Comparison of ENCODE assay signal across 10 cellular contexts in genomic region chr16:56477096-56477878, GRCh38. TPM values are rescaled to one million over a fixed set of nuclear protein-coding genes. Genes with fewer than 3 reads are reported as not detected.
DNase-seq lines count a peak whose midpoint lies in the region; ATAC-seq, FAIRE-seq and TF ChIP-seq lines count a peak whose summit lies in the region.
"Had no signal": no experiment of that assay in that cellular context is flagged by ENCODE, and none has a peak within 500 bp of the region (broad histone marks: within the 10 kb centered on the region; RNA-seq: fewer than 3 reads in every experiment).

No MANE protein-coding gene starts in this region.

- peak; percentile 24 to 34 for ATAC-seq in gastrocnemius medialis
- no peak for ATAC-seq in stimulated activated memory B cell treated with anti-CD40 and anti-IgM and Interleukin-4, amounts not matched to agents 10 μg/mL and 1 μg/mL and 100 μg/mL, for 72 hours

- H3K36me3 ChIP-seq in gastrocnemius medialis = peaks cover 0 to 49% of the 10 kb centered on the region in 2 donors

- H3K9me3 Mint-ChIP-seq in stimulated activated memory B cell treated with anti-CD40 and anti-IgM and Interleukin-4, amounts not matched to agents 10 μg/mL and 1 μg/mL and 100 μg/mL, for 72 hours = no peaks in the 10 kb centered on the region

- H3K4me3 Mint-ChIP-seq in stimulated activated memory B cell treated with anti-CD40 and anti-IgM and Interleukin-4, amounts not matched to agents 10 μg/mL and 1 μg/mL and 100 μg/mL, for 72 hours = no peak overlapping the region

- in situ Hi-C loops in gastrocnemius medialis (cut with MboI; ENCODE audit: low sequenced_read_pairs in 4 of 4) = no loop called here

- H3K27ac Mint-ChIP-seq in stimulated activated memory B cell treated with anti-CD40 and anti-IgM and Interleukin-4, amounts not matched to agents 10 μg/mL and 1 μg/mL and 100 μg/mL, for 72 hours = no peak overlapping the region

- H3K27ac ChIP-seq in dorsolateral prefrontal cortex = peak overlapping the region in 46 of 59 donors; percentile 4 to 73 (median 53)
- peak overlapping the region; percentile 92 to 98 (median 94) for H3K27ac ChIP-seq in gastrocnemius medialis

- H3K27me3 ChIP-seq in dorsolateral prefrontal cortex (no peaks in the 10 kb centered on the region), gastrocnemius medialis (no peaks in the 10 kb centered on the region)

- no peak for TF ChIP-seq CTCF in dorsolateral prefrontal cortex (IDR thresholded peaks at IDR 0.05 in 54 of 56, conservative IDR thresholded peaks at IDR 0.05 in 2 of 56; ENCODE audit: low read depth in 1 of 56, partially characterized antibody in 56 of 56)
- TF ChIP-seq CTCF in gastrocnemius medialis (IDR thresholded peaks at IDR 0.05 in 4 of 5, conservative IDR thresholded peaks at IDR 0.05 in 1 of 5) = no peak

- H3K4me1 Mint-ChIP-seq in stimulated activated memory B cell treated with anti-CD40 and anti-IgM and Interleukin-4, amounts not matched to agents 10 μg/mL and 1 μg/mL and 100 μg/mL, for 72 hours = no peaks in the 10 kb centered on the region

- intact Hi-C loops in dorsolateral prefrontal cortex (cut with DNase I) (no loop called here), gastrocnemius medialis (cut with DNase I; ENCODE audit: low total_unique reads) (no loop called here)

- TF ChIP-seq POLR2A in gastrocnemius medialis (IDR thresholded peaks at IDR 0.05) = no peak

- no peaks in the 10 kb centered on the region for H3K27me3 Mint-ChIP-seq in stimulated activated memory B cell treated with anti-CD40 and anti-IgM and Interleukin-4, amounts not matched to agents 10 μg/mL and 1 μg/mL and 100 μg/mL, for 72 hours

- DNase-seq in NOMO-1 treated with DMSO at 0.1 percent for 48 hours (lab: John Stamatoyannopoulos, UW; ENCODE audit: unreplicated experiment) = peak; percentile 24
- DNase-seq in NOMO-1 treated with dmso at 0.1 percent for 144 hours (lab: John Stamatoyannopoulos, UW; ENCODE audit: unreplicated experiment) = no peak
- DNase-seq in RCC 7860 (ENCODE audit: low spot score) = peak; percentile 70
- no peak for DNase-seq in dorsolateral prefrontal cortex
- DNase-seq in gastrocnemius medialis = peak in 1 of 2 donors; percentile 49
- no peak for DNase-seq in OCI-M2 (lab: John Stamatoyannopoulos, UW; ENCODE audit: unreplicated experiment)
- DNase-seq in NCI-H2171 (lab: John Stamatoyannopoulos, UW) = no peak
- DNase-seq: NCI-H1694 had no signal

- H3K9me3 ChIP-seq in gastrocnemius medialis = no peaks in the 10 kb centered on the region

- H3K4me1 ChIP-seq in gastrocnemius medialis = peaks cover 30 to 40% of the 10 kb centered on the region in 2 donors

- H3K4me3 ChIP-seq in dorsolateral prefrontal cortex (no peak overlapping the region), gastrocnemius medialis (no peak overlapping the region)

- H3K36me3 Mint-ChIP-seq in stimulated activated memory B cell treated with anti-CD40 and anti-IgM and Interleukin-4, amounts not matched to agents 10 μg/mL and 1 μg/mL and 100 μg/mL, for 72 hours = peaks cover 56% of the 10 kb centered on the region

- peak; percentile 90 for FAIRE-seq in RCC 7860 (lab: Jason Lieb, UNC)
- FAIRE-seq: A204.1 had no signal

RNA-seq across cellular contexts. Expression of gene OGFOD1, which starts 25.9 kb away (rescaled TPM):
- total RNA-seq in dorsolateral prefrontal cortex (10 to 100 TPM; 22.7 to 51.6 (median 35.8) TPM), gastrocnemius medialis (100 to 1,000 TPM in 1 of 4 donors, 10 to 100 TPM in 3; 86.1 to 115 (median 92.9) TPM)

RNA-seq across cellular contexts. Expression of gene NUDT21, which starts 26.2 kb away (rescaled TPM):
- 100 to 1,000 TPM in 109 of 120 experiments, 10 to 100 TPM in 11; 78.4 to 168 (median 131) TPM for total RNA-seq in dorsolateral prefrontal cortex
- 10 to 100 TPM; 24.3 to 71.5 (median 35.9) TPM for total RNA-seq in gastrocnemius medialis

RNA-seq across cellular contexts. Expression of gene BBS2, which starts 42.5 kb away (rescaled TPM):
- total RNA-seq in dorsolateral prefrontal cortex (100 to 1,000 TPM; 104 to 260 (median 168) TPM), gastrocnemius medialis (10 to 100 TPM; 25.2 to 52.0 (median 28.6) TPM)

RNA-seq across cellular contexts. Expression of gene AMFR, which starts 51.9 kb away (rescaled TPM):
- 100 to 1,000 TPM; 103 to 208 (median 129) TPM for total RNA-seq in dorsolateral prefrontal cortex
- total RNA-seq in gastrocnemius medialis = 100 to 1,000 TPM; 349 to 951 (median 571) TPM

Comparison
In these comparisons a context has a peak if more than half of its experiments do, and no peak if none do; other contexts are left out.
1. DNase-seq: peak in NOMO-1 treated with DMSO at 0.1 percent for 48 hours (single experiment) and RCC 7860 (single experiment); none in NOMO-1 treated with dmso at 0.1 percent for 144 hours (single experiment), dorsolateral prefrontal cortex (0 of 10), OCI-M2 (single experiment) and NCI-H2171 (single experiment).